ENCODE assay signal across 19 cellular contexts in genomic region chr7:127904706-127905056, GRCh38.
A peak's percentile ranks its signal among the peaks of the same experiment; 100 is the strongest.
DNase-seq lines count a peak whose midpoint lies in the region; ATAC-seq and TF ChIP-seq lines count a peak whose summit lies in the region.
"Had no signal": no experiment of that assay in that cellular context is flagged by ENCODE, and none has a peak within 500 bp of the region (broad histone marks: within the 10 kb centered on the region; RNA-seq: fewer than 3 reads in every experiment).

No MANE protein-coding gene starts in this region.

- no peak overlapping the region for H3K18ac ChIP-seq in trophoblast cell (ENCODE audit: low read length)

- TF ChIP-seq CTCF in epithelial cell of esophagus (IDR thresholded peaks at IDR 0.05; ENCODE audit: insufficient read depth, low read depth, low read length, missing control alignments) = no peak
- TF ChIP-seq CTCF in A673 (conservative IDR thresholded peaks at IDR 0.05; ENCODE audit: low read depth, low read length) = no peak

- no peak overlapping the region for H2AK5ac ChIP-seq in trophoblast cell (ENCODE audit: low read length)

- no peak overlapping the region for H4K12ac ChIP-seq in trophoblast cell (ENCODE audit: low read depth, low read length)

- CTCF ChIA-PET in A673 (lab: Charles Lee) = no interaction called here

- no peaks in the 10 kb centered on the region for H3K27me3 Mint-ChIP-seq in T-helper 2 cell treated with Interferon-gamma antibody and Interleukin-4, amounts not matched to agents 5 μg/mL and 100 μg/mL, for 36 hours (ENCODE audit: low read depth)
- H3K27me3 Mint-ChIP-seq: natural killer cell treated with Interleukin-12 subunit alpha and Interleukin-12 subunit beta and Interleukin-15 and Interleukin-18, amount 100 ng/mL, for 72 hours had no signal

- peak overlapping the region; percentile 20 for H3K27ac Mint-ChIP-seq in T-helper 2 cell treated with Interferon-gamma antibody and Interleukin-4, amounts not matched to agents 5 μg/mL and 100 μg/mL, for 36 hours

- POLR2A ChIA-PET in A673 (lab: Charles Lee; ENCODE audit: low non-redundant PET) = no interaction called here

- no peak overlapping the region for H2AFZ ChIP-seq in Karpas-422 (ENCODE audit: low read length)
- H2AFZ ChIP-seq in trophoblast cell (ENCODE audit: insufficient read depth, low read length, poor library complexity) = no peak overlapping the region

- no TSS peak for BruUV-seq in A673 (replicated peaks; lab: Mats Ljungman, UMichigan)

- no peaks in the 10 kb centered on the region for H3K9me3 Mint-ChIP-seq in T-helper 2 cell treated with Interferon-gamma antibody and Interleukin-4, amounts not matched to agents 5 μg/mL and 100 μg/mL, for 36 hours
- H3K9me3 Mint-ChIP-seq: natural killer cell treated with Interleukin-12 subunit alpha and Interleukin-12 subunit beta and Interleukin-15 and Interleukin-18, amount 100 ng/mL, for 72 hours had no signal

- H3K4me1 ChIP-seq in Karpas-422 (ENCODE audit: low read length) (peaks cover 75% of the 10 kb centered on the region), trophoblast cell (ENCODE audit: control insufficient read depth in 1 of 2, insufficient read depth in 2 of 2, low read length in 2 of 2) (peaks cover 14 to 18% of the 10 kb centered on the region in 2 experiments), A673 (ENCODE audit: insufficient read depth, low read length, poor library complexity, severe bottlenecking) (peaks cover 20% of the 10 kb centered on the region)

- DNase-seq in T-helper 2 cell treated with Interferon-gamma antibody and Interleukin-4, amounts not matched to agents 5 μg/mL and 100 μg/mL, for 36 hours (ENCODE audit: low spot score) = no peak
- DNase-seq in T-helper 2 cell (no peak), Karpas-422 (no peak), epithelial cell of esophagus (ENCODE audit: low read depth) (peak; percentile 32), trophoblast cell (no peak), HUDEP-2 (lab: John Stamatoyannopoulos, UW; ENCODE audit: unreplicated experiment in 76 of 76) (no peak), A673 (ENCODE audit: low spot score) (no peak)
- DNase-seq: activated CD8-positive, alpha-beta memory T cell treated with anti-CD3 and anti-CD28 coated beads for 24 hours; activated gamma-delta T cell treated with Interleukin-2 at 50 U/mL for 16 hours; body of pancreas; left ventricle myocardium inferior; NCI-H1105; NCI-H446; stimulated activated CD4-positive, alpha-beta T cell treated with anti-CD3 and anti-CD28 coated beads, Interleukin-1b, Interleukin-23, amount 100 ng/mL, for 48 hours had no signal

- peaks cover 11% of the 10 kb centered on the region for H3K36me3 ChIP-seq in Karpas-422 (ENCODE audit: insufficient read depth, low read length)
- H3K36me3 ChIP-seq in trophoblast cell (ENCODE audit: control insufficient read depth in 1 of 2, insufficient read depth in 2 of 2, low read length in 2 of 2) = no peaks in the 10 kb centered on the region
- H3K36me3 ChIP-seq in A673 (ENCODE audit: insufficient read depth, low read length, poor library complexity, severe bottlenecking) = no peaks in the 10 kb centered on the region
- H3K36me3 ChIP-seq: left ventricle myocardium inferior, right atrium auricular region had no signal

- H3K9ac ChIP-seq in Karpas-422 (ENCODE audit: low read length) (peak overlapping the region; percentile 58), trophoblast cell (ENCODE audit: low read length) (no peak overlapping the region)

- H3K4me1 Mint-ChIP-seq in T-helper 2 cell treated with Interferon-gamma antibody and Interleukin-4, amounts not matched to agents 5 μg/mL and 100 μg/mL, for 36 hours (ENCODE audit: low read depth) = peaks cover 41% of the 10 kb centered on the region

- H3K4me3 ChIP-seq in Karpas-422 (ENCODE audit: low read length) (peak overlapping the region; percentile 54), epithelial cell of esophagus (ENCODE audit: low read length) (no peak overlapping the region), trophoblast cell (ENCODE audit: low read depth, low read length) (no peak overlapping the region), A673 (ENCODE audit: low read depth, low read length, poor library complexity, severe bottlenecking) (no peak overlapping the region)
- H3K4me3 ChIP-seq: body of pancreas, left ventricle myocardium inferior, right atrium auricular region, SJSA1, thoracic aorta had no signal

- H3K14ac ChIP-seq in trophoblast cell (ENCODE audit: low read length) = no peak overlapping the region

- intact Hi-C loops in A673 (cut with micrococcal nuclease; ENCODE audit: unreplicated experiment) = loop anchor here (5.0 kb wide), 1 partner anchor 52 kb away; no protein-coding TSS in a partner anchor

- H3K9me3 ChIP-seq in Karpas-422 (ENCODE audit: low read length) (no peaks in the 10 kb centered on the region), trophoblast cell (ENCODE audit: insufficient read depth, low read depth, low read length) (no peaks in the 10 kb centered on the region), A673 (ENCODE audit: low read depth, low read length, poor library complexity, severe bottlenecking) (no peaks in the 10 kb centered on the region)
- H3K9me3 ChIP-seq: body of pancreas, left ventricle myocardium inferior, right atrium auricular region, SJSA1, thoracic aorta had no signal

- ATAC-seq in HG03571 (IDR thresholded peaks at IDR 0.05; ENCODE audit: unreplicated experiment) = no peak
- ATAC-seq: body of pancreas; natural killer cell treated with Interleukin-12 subunit alpha and Interleukin-12 subunit beta and Interleukin-15 and Interleukin-18, amount 100 ng/mL, for 72 hours had no signal

- peaks cover 93% of the 10 kb centered on the region for H3K79me2 ChIP-seq in Karpas-422 (ENCODE audit: low read length)
- H3K79me2 ChIP-seq in trophoblast cell (ENCODE audit: control insufficient read depth, insufficient read depth, low read length, poor library complexity) = no peaks in the 10 kb centered on the region

- H4K20me1 ChIP-seq in Karpas-422 (ENCODE audit: insufficient read depth, low read depth, low read length) = peaks cover 3% of the 10 kb centered on the region; the same call in 1 of the 2 replicates

- no peak overlapping the region for H3K23ac ChIP-seq in trophoblast cell (ENCODE audit: low read length)

- H3K4me2 ChIP-seq in Karpas-422 (ENCODE audit: low read depth, low read length, poor library complexity, severe bottlenecking) (peak overlapping the region; percentile 76), trophoblast cell (ENCODE audit: low read length) (no peak overlapping the region)

- H3K4ac ChIP-seq in trophoblast cell (ENCODE audit: low read depth, low read length) = no peak overlapping the region

- no peak overlapping the region for H2BK12ac ChIP-seq in trophoblast cell (ENCODE audit: low read length)

- whole genome bisulfite sequencing in trophoblast cell (ENCODE audit: extremely low coverage, insufficient coverage, insufficient read length) = no CpG with 5 or more reads among the region's 6 CpGs

- peak overlapping the region; percentile 86 for H3K27ac ChIP-seq in Karpas-422 (ENCODE audit: low read length)
- H3K27ac ChIP-seq in trophoblast cell (ENCODE audit: low read depth, low read length) = peak overlapping the region; percentile 1
- H3K27ac ChIP-seq in A673 (ENCODE audit: low read depth, low read length, poor library complexity, severe bottlenecking) = no peak overlapping the region
- H3K27ac ChIP-seq: body of pancreas, left ventricle myocardium inferior, right atrium auricular region, SJSA1, thoracic aorta had no signal

- H3K9me2 ChIP-seq in Karpas-422 (replicated peaks; ENCODE audit: insufficient read depth, low read length) = no peaks in the 10 kb centered on the region

- no peak overlapping the region for H2BK120ac ChIP-seq in trophoblast cell (ENCODE audit: insufficient read depth, low read length, poor library complexity)

- peaks cover 20% of the 10 kb centered on the region for H3K36me3 Mint-ChIP-seq in T-helper 2 cell treated with Interferon-gamma antibody and Interleukin-4, amounts not matched to agents 5 μg/mL and 100 μg/mL, for 36 hours (ENCODE audit: low read depth)

- H3K4me3 Mint-ChIP-seq in T-helper 2 cell treated with Interferon-gamma antibody and Interleukin-4, amounts not matched to agents 5 μg/mL and 100 μg/mL, for 36 hours = no peak overlapping the region

- H2BK5ac ChIP-seq in trophoblast cell (ENCODE audit: low read depth, low read length, poor library complexity) = no peak overlapping the region

- H3K79me1 ChIP-seq in trophoblast cell (ENCODE audit: low read length) = peaks cover 2% of the 10 kb centered on the region

- H4K8ac ChIP-seq in trophoblast cell (ENCODE audit: low read depth, low read length) = no peak overlapping the region

- no peaks in the 10 kb centered on the region for H3K27me3 ChIP-seq in Karpas-422 (ENCODE audit: low read length)
- H3K27me3 ChIP-seq in trophoblast cell (ENCODE audit: insufficient read depth, low read length) = no peaks in the 10 kb centered on the region
- no peaks in the 10 kb centered on the region for H3K27me3 ChIP-seq in A673 (replicated peaks; ENCODE audit: insufficient read depth, low read depth, low read length, poor library complexity)
- H3K27me3 ChIP-seq: body of pancreas, right atrium auricular region, SJSA1 had no signal

- no peak overlapping the region for H4K91ac ChIP-seq in trophoblast cell (ENCODE audit: low read depth, low read length)
